In genomic region chr17:8069587-8069860, GRCh38 we compare ENCODE assay signal across 20 cellular contexts. TPM values are rescaled to one million over a fixed set of nuclear protein-coding genes. Genes with fewer than 3 reads are reported as not detected.
DNase-seq lines count a peak whose midpoint lies in the region; ATAC-seq and TF ChIP-seq lines count a peak whose summit lies in the region.
"Had no signal": no experiment of that assay in that cellular context is flagged by ENCODE, and none has a peak within 500 bp of the region (broad histone marks: within the 10 kb centered on the region; RNA-seq: fewer than 3 reads in every experiment).

No MANE protein-coding gene starts in this region.

- H3K27me3 ChIP-seq in colonic mucosa = peaks cover 11% of the 10 kb centered on the region
- peaks cover 40% of the 10 kb centered on the region for H3K27me3 ChIP-seq in lower lobe of right lung (ENCODE audit: low read depth)

- peak overlapping the region; percentile 15 to 30 for H3K9ac ChIP-seq in colonic mucosa (ENCODE audit: low read depth in 2 of 2, low read length in 2 of 2)

- H3K36me3 ChIP-seq in colonic mucosa (no peaks in the 10 kb centered on the region), lower lobe of right lung (no peaks in the 10 kb centered on the region)

- H3K27me3 Mint-ChIP-seq in activated T-helper 1 cell treated with anti-CD3 and anti-CD28 coated beads, Interleukin-12 subunit alpha, Interleukin-12 subunit beta, Interleukin-2, Interleukin-4 antibody, amounts not matched to agents 30 ng/mL and 10 ng/mL and 1 ng/mL, durations not matched to agents 14 hours and 24 hours and 36 hours (ENCODE audit: insufficient read depth) = peaks cover 42% of the 10 kb centered on the region

- H3K4me1 ChIP-seq in colonic mucosa = peaks cover 20% of the 10 kb centered on the region
- H3K4me1 ChIP-seq in lower lobe of right lung = peaks cover 43% of the 10 kb centered on the region

- peaks cover 23% of the 10 kb centered on the region for H3K4me1 Mint-ChIP-seq in stimulated activated effector memory CD8-positive, alpha-beta T cell treated with anti-CD3 and anti-CD28 coated beads, Interleukin-12 subunit alpha, Interleukin-12 subunit beta, amount 100 ng/mL, for 72 hours
- H3K4me1 Mint-ChIP-seq in activated T-helper 1 cell treated with anti-CD3 and anti-CD28 coated beads, Interleukin-12 subunit alpha, Interleukin-12 subunit beta, Interleukin-2, Interleukin-4 antibody, amounts not matched to agents 30 ng/mL and 10 ng/mL and 1 ng/mL, durations not matched to agents 14 hours and 24 hours and 36 hours (ENCODE audit: low read depth) = peaks cover 22% of the 10 kb centered on the region

- DNase-seq in LoVo (ENCODE audit: low spot score) (peak; percentile 42), colonic mucosa (peak; percentile 82), lower lobe of right lung (peak; percentile 37), DMS114 treated with DMSO at 0.1 percent for 48 hours (lab: John Stamatoyannopoulos, UW; ENCODE audit: unreplicated experiment) (no peak)
- no peak for DNase-seq in stimulated activated effector memory CD8-positive, alpha-beta T cell treated with anti-CD3 and anti-CD28 coated beads, Interleukin-12 subunit alpha, Interleukin-12 subunit beta, amount 100 ng/mL, for 72 hours (ENCODE audit: low spot score in 2 of 2)
- DNase-seq in activated T-helper 1 cell treated with anti-CD3 and anti-CD28 coated beads, Interleukin-12 subunit alpha, Interleukin-12 subunit beta, Interleukin-2, Interleukin-4 antibody, amounts not matched to agents 30 ng/mL and 10 ng/mL and 1 ng/mL, durations not matched to agents 14 hours and 24 hours and 36 hours (ENCODE audit: low spot score) = no peak
- DNase-seq: CD4-positive, alpha-beta T cell; GDM1; IMR-90; Kasumi-1; NCI-H1105 treated with DMSO at 0.1 percent for 48 hours; NCI-H187 treated with DMSO at 0.1 percent for 48 hours; NCI-H345; PC-3 had no signal

- no peak overlapping the region for H3K4me3 ChIP-seq in colonic mucosa
- H3K4me3 ChIP-seq in lower lobe of right lung = no peak overlapping the region
- H3K4me3 ChIP-seq: GM12878, GM23338 had no signal

- ATAC-seq in lower lobe of right lung = no peak
- no peak for ATAC-seq in stimulated activated effector memory CD8-positive, alpha-beta T cell treated with anti-CD3 and anti-CD28 coated beads, Interleukin-12 subunit alpha, Interleukin-12 subunit beta, amount 100 ng/mL, for 72 hours
- ATAC-seq in GM21390 (IDR thresholded peaks at IDR 0.05; ENCODE audit: unreplicated experiment) = no peak
- ATAC-seq: GM12878, GM23338, HCT116, PC-3 had no signal

- no peak for TF ChIP-seq CTCF in colonic mucosa (IDR thresholded peaks at IDR 0.05)
- no peak for TF ChIP-seq CTCF in lower lobe of right lung (IDR thresholded peaks at IDR 0.05)

- H3K9me3 Mint-ChIP-seq in stimulated activated effector memory CD8-positive, alpha-beta T cell treated with anti-CD3 and anti-CD28 coated beads, Interleukin-12 subunit alpha, Interleukin-12 subunit beta, amount 100 ng/mL, for 72 hours = no peaks in the 10 kb centered on the region
- no peaks in the 10 kb centered on the region for H3K9me3 Mint-ChIP-seq in activated T-helper 1 cell treated with anti-CD3 and anti-CD28 coated beads, Interleukin-12 subunit alpha, Interleukin-12 subunit beta, Interleukin-2, Interleukin-4 antibody, amounts not matched to agents 30 ng/mL and 10 ng/mL and 1 ng/mL, durations not matched to agents 14 hours and 24 hours and 36 hours
- H3K9me3 Mint-ChIP-seq: CD4-positive, alpha-beta T cell; GM23338 had no signal

- H3K27ac Mint-ChIP-seq in stimulated activated effector memory CD8-positive, alpha-beta T cell treated with anti-CD3 and anti-CD28 coated beads, Interleukin-12 subunit alpha, Interleukin-12 subunit beta, amount 100 ng/mL, for 72 hours = peak overlapping the region; percentile 50
- H3K27ac Mint-ChIP-seq in activated T-helper 1 cell treated with anti-CD3 and anti-CD28 coated beads, Interleukin-12 subunit alpha, Interleukin-12 subunit beta, Interleukin-2, Interleukin-4 antibody, amounts not matched to agents 30 ng/mL and 10 ng/mL and 1 ng/mL, durations not matched to agents 14 hours and 24 hours and 36 hours = no peak overlapping the region
- H3K27ac Mint-ChIP-seq: CD4-positive, alpha-beta T cell; GM23338 had no signal

- H3K27ac ChIP-seq in colonic mucosa (peak overlapping the region; percentile 87), lower lobe of right lung (no peak overlapping the region)

- H3K9me3 ChIP-seq in colonic mucosa (no peaks in the 10 kb centered on the region), lower lobe of right lung (no peaks in the 10 kb centered on the region)

- no peak overlapping the region for H3K4me3 Mint-ChIP-seq in stimulated activated effector memory CD8-positive, alpha-beta T cell treated with anti-CD3 and anti-CD28 coated beads, Interleukin-12 subunit alpha, Interleukin-12 subunit beta, amount 100 ng/mL, for 72 hours
- H3K4me3 Mint-ChIP-seq in activated T-helper 1 cell treated with anti-CD3 and anti-CD28 coated beads, Interleukin-12 subunit alpha, Interleukin-12 subunit beta, Interleukin-2, Interleukin-4 antibody, amounts not matched to agents 30 ng/mL and 10 ng/mL and 1 ng/mL, durations not matched to agents 14 hours and 24 hours and 36 hours = no peak overlapping the region
- H3K4me3 Mint-ChIP-seq: CD4-positive, alpha-beta T cell; GM23338 had no signal

- peaks cover 15% of the 10 kb centered on the region for H3K36me3 Mint-ChIP-seq in stimulated activated effector memory CD8-positive, alpha-beta T cell treated with anti-CD3 and anti-CD28 coated beads, Interleukin-12 subunit alpha, Interleukin-12 subunit beta, amount 100 ng/mL, for 72 hours
- H3K36me3 Mint-ChIP-seq in activated T-helper 1 cell treated with anti-CD3 and anti-CD28 coated beads, Interleukin-12 subunit alpha, Interleukin-12 subunit beta, Interleukin-2, Interleukin-4 antibody, amounts not matched to agents 30 ng/mL and 10 ng/mL and 1 ng/mL, durations not matched to agents 14 hours and 24 hours and 36 hours (ENCODE audit: low read depth) = no peaks in the 10 kb centered on the region

- intact Hi-C loops in colonic mucosa (cut with DNase I) = no loop called here
- intact Hi-C loops in lower lobe of right lung (cut with DNase I) = no loop called here
- intact Hi-C loops in activated T-helper 1 cell treated with anti-CD3 and anti-CD28 coated beads, Interleukin-12 subunit alpha, Interleukin-12 subunit beta, Interleukin-2, Interleukin-4 antibody, amounts not matched to agents 30 ng/mL and 10 ng/mL and 1 ng/mL, durations not matched to agents 14 hours and 24 hours and 36 hours (cut with micrococcal nuclease) = no loop called here

RNA-seq across cellular contexts. Expression of gene ALOX12B, which starts 18.0 kb away (rescaled TPM):
- under 1 TPM; 0.48 to 0.69 TPM for total RNA-seq in colonic mucosa
- total RNA-seq in lower lobe of right lung = not detected
- total RNA-seq in activated T-helper 1 cell treated with anti-CD3 and anti-CD28 coated beads, Interleukin-12 subunit alpha, Interleukin-12 subunit beta, Interleukin-2, Interleukin-4 antibody, amounts not matched to agents 30 ng/mL and 10 ng/mL and 1 ng/mL, durations not matched to agents 14 hours and 24 hours and 36 hours = 0.51 and 0.78 TPM in 2 replicates
- total RNA-seq: HT-29, IMR-90 had no signal

RNA-seq across cellular contexts. Expression of gene ALOX15B, which starts 30.7 kb away (rescaled TPM):
- total RNA-seq in colonic mucosa (under 1 TPM; 0.52 to 0.56 TPM), lower lobe of right lung (53.5 TPM)
- not detected in 2 replicates for total RNA-seq in activated T-helper 1 cell treated with anti-CD3 and anti-CD28 coated beads, Interleukin-12 subunit alpha, Interleukin-12 subunit beta, Interleukin-2, Interleukin-4 antibody, amounts not matched to agents 30 ng/mL and 10 ng/mL and 1 ng/mL, durations not matched to agents 14 hours and 24 hours and 36 hours
- total RNA-seq: CD4-positive, alpha-beta T cell; GM12878; HT-29; IMR-90; PC-3 had no signal

RNA-seq across cellular contexts. Expression of gene ALOXE3, which starts 48.8 kb away (rescaled TPM):
- not detected for total RNA-seq in colonic mucosa
- total RNA-seq in lower lobe of right lung = not detected
- 0.10 TPM in 1 of 2 replicates, not detected in the other for total RNA-seq in activated T-helper 1 cell treated with anti-CD3 and anti-CD28 coated beads, Interleukin-12 subunit alpha, Interleukin-12 subunit beta, Interleukin-2, Interleukin-4 antibody, amounts not matched to agents 30 ng/mL and 10 ng/mL and 1 ng/mL, durations not matched to agents 14 hours and 24 hours and 36 hours
- total RNA-seq: GM12878, HT-29, SK-MEL-5 had no signal

RNA-seq across cellular contexts. Expression of gene HES7, which starts 54.4 kb away (rescaled TPM):
- total RNA-seq in colonic mucosa (not detected), lower lobe of right lung (0.21 TPM)
- total RNA-seq in activated T-helper 1 cell treated with anti-CD3 and anti-CD28 coated beads, Interleukin-12 subunit alpha, Interleukin-12 subunit beta, Interleukin-2, Interleukin-4 antibody, amounts not matched to agents 30 ng/mL and 10 ng/mL and 1 ng/mL, durations not matched to agents 14 hours and 24 hours and 36 hours = 0.88 and 1.8 TPM in 2 replicates
- total RNA-seq: IMR-90, PC-3, SK-MEL-5 had no signal

Comparison
In these comparisons a context has a peak if more than half of its experiments do, and no peak if none do; other contexts are left out.
1. DNase-seq: peak in LoVo (single experiment), colonic mucosa (single experiment) and lower lobe of right lung (single experiment); none in stimulated activated effector memory CD8-positive, alpha-beta T cell treated with anti-CD3 and anti-CD28 coated beads, Interleukin-12 subunit alpha, Interleukin-12 subunit beta, amount 100 ng/mL, for 72 hours (0 of 2), activated T-helper 1 cell treated with anti-CD3 and anti-CD28 coated beads, Interleukin-12 subunit alpha, Interleukin-12 subunit beta, Interleukin-2, Interleukin-4 antibody, amounts not matched to agents 30 ng/mL and 10 ng/mL and 1 ng/mL, durations not matched to agents 14 hours and 24 hours and 36 hours (single experiment) and DMS114 treated with DMSO at 0.1 percent for 48 hours (single experiment).
2. RNA of gene ALOX15B, which starts 30.7 kb away (total RNA-seq): 53.5 TPM in lower lobe of right lung (single experiment); 0.52 to 0.56 TPM in colonic mucosa and not detected in activated T-helper 1 cell treated with anti-CD3 and anti-CD28 coated beads, Interleukin-12 subunit alpha, Interleukin-12 subunit beta, Interleukin-2, Interleukin-4 antibody, amounts not matched to agents 30 ng/mL and 10 ng/mL and 1 ng/mL, durations not matched to agents 14 hours and 24 hours and 36 hours; every median in the first group is over 10 times any median in the second.